Comparison of ENCODE assay signal across 1 cellular context in the genomic region with DNA sequence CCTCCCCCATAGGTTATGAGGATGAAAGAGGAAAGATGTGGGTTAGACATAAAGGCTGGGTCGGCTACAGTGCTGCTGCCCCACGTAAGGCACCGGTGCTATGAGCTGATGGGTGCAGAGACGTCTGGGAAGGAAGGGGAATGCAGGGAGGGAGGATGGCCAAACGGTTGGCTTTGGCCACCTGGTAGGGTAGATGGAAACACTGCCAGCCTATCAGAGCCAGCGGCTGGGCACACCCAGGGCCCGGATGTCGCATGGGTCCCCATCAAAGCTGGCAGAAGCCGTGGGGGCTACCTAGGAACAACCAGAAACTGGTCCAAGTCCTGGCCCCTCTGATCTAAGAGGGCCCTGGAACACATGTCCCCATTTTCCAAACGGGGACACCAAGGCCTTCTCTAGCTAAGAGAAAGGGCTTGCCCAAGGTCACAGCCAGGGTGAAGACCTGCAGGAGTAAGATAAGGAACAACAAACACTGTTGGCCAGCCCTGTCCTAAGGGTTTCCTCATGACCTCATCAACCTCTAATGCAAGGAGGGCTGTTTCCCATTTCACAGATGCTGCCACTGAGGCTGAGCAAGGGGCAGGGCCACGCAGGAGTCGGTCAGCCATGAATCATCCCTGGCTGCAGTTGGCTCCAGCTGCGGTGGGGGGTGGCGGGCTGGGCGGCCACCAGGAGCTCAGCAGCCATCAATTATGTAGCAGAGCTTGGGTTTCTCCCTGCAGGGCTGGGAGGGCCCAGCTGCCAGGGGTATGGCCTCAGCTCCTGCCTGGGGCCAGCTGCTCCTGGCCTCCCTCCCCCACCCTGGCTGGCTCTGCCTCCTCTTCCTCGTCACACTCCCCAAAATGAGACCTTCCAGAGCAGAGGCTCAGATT.
A peak's percentile ranks its signal among the peaks of the same experiment; 100 is the strongest.
TF ChIP-seq lines count a peak whose summit lies in the region.

No MANE protein-coding gene starts in this region.

TF ChIP-seq in K562, 482 proteins besides CTCF, POLR2A, EP300 and RAD21 (continued from another document and continues in another):
- TF ChIP-seq DMBX1 (CRISPR knock-in tag; IDR thresholded peaks at IDR 0.05; ENCODE audit: borderline replicate concordance) (0 out of 2 replicates have a peak, but pooled peaks have one; percentile 40), ZKSCAN1 (IDR thresholded peaks at IDR 0.05; ENCODE audit: low read depth, low read length) (peak; percentile 32; the same call in 1 of the 2 replicates), NFYB (IDR thresholded peaks at IDR 0.05; ENCODE audit: extremely low read depth, insufficient read length) (no peak), ARHGAP35 (IDR thresholded peaks at IDR 0.05; ENCODE audit: partially characterized antibody) (no peak), ZEB2 (IDR thresholded peaks at IDR 0.05) (peak; percentile 47; the same call in 1 of the 2 replicates), KDM1A (IDR thresholded peaks at IDR 0.05) (peak; percentile 96 to 98), TEAD2 (tag; IDR thresholded peaks at IDR 0.05) (no peak), KLF10 (CRISPR knock-in tag; IDR thresholded peaks at IDR 0.05) (no peak), ZBED1 (IDR thresholded peaks at IDR 0.05) (no peak), SMAD2 (IDR thresholded peaks at IDR 0.05; ENCODE audit: low read depth, low read length) (no peak), BACH1 (tag; IDR thresholded peaks at IDR 0.05) (no peak), HEY1 (CRISPR knock-in tag; IDR thresholded peaks at IDR 0.05; ENCODE audit: borderline replicate concordance) (no peak), HDAC2 (IDR thresholded peaks at IDR 0.05) (peak; percentile 97), ZBTB1 (CRISPR knock-in tag; IDR thresholded peaks at IDR 0.05; ENCODE audit: borderline replicate concordance, low read depth) (no peak), ZKSCAN3 (CRISPR knock-in tag; IDR thresholded peaks at IDR 0.05) (no peak), WHSC1 (IDR thresholded peaks at IDR 0.05; ENCODE audit: low read length) (no peak), ARID2 (IDR thresholded peaks at IDR 0.05) (no peak), HDAC6 (IDR thresholded peaks at IDR 0.05; ENCODE audit: low read depth, low read length) (no peak), SUPT5H (IDR thresholded peaks at IDR 0.05) (no peak), CCAR2 (IDR thresholded peaks at IDR 0.05; ENCODE audit: low read depth, low read length) (no peak), RCOR1 (IDR thresholded peaks at IDR 0.05; ENCODE audit: borderline replicate concordance in 1 of 2, low read depth in 2 of 2, low read length in 2 of 2) (peak; percentile 67 to 96; a peak in 3 of 4 replicates), ILK (tag; IDR thresholded peaks at IDR 0.05; ENCODE audit: borderline replicate concordance, low read depth) (no peak), TAF15 (IDR thresholded peaks at IDR 0.05; ENCODE audit: low read depth, low read length) (no peak), TCF7L2 (IDR thresholded peaks at IDR 0.05; ENCODE audit: low read depth, low read length) (no peak), COPS2 (conservative IDR thresholded peaks at IDR 0.05) (no peak), JUNB (CRISPR knock-in tag; conservative IDR thresholded peaks at IDR 0.05) (no peak), ZNF79 (CRISPR knock-in tag; IDR thresholded peaks at IDR 0.05; ENCODE audit: low read depth) (no peak), PCBP1 (IDR thresholded peaks at IDR 0.05; ENCODE audit: low read depth, low read length, poor library complexity, severe bottlenecking) (peak; percentile 63), SMARCB1 (IDR thresholded peaks at IDR 0.05; ENCODE audit: insufficient read length, low read depth) (no peak), SNRNP70 (optimal IDR thresholded peaks at IDR 0.05; ENCODE audit: low read depth, low read length) (no peak), ZNF140 (CRISPR knock-in tag; IDR thresholded peaks at IDR 0.05) (no peak), RFX7 (CRISPR knock-in tag; IDR thresholded peaks at IDR 0.05) (no peak), CBX3 (IDR thresholded peaks at IDR 0.05; ENCODE audit: borderline replicate concordance in 1 of 2, low read length in 2 of 2) (peak in 1 of 2 experiments; percentile 79; a peak in 2 of 3 replicates), PHF21A (IDR thresholded peaks at IDR 0.05; ENCODE audit: borderline replicate concordance, low read depth) (no peak), KAT8 (IDR thresholded peaks at IDR 0.05; ENCODE audit: low read depth) (no peak), SOX6 (IDR thresholded peaks at IDR 0.05) (peak; percentile 81)
- TF ChIP-seq, protein P1, sequence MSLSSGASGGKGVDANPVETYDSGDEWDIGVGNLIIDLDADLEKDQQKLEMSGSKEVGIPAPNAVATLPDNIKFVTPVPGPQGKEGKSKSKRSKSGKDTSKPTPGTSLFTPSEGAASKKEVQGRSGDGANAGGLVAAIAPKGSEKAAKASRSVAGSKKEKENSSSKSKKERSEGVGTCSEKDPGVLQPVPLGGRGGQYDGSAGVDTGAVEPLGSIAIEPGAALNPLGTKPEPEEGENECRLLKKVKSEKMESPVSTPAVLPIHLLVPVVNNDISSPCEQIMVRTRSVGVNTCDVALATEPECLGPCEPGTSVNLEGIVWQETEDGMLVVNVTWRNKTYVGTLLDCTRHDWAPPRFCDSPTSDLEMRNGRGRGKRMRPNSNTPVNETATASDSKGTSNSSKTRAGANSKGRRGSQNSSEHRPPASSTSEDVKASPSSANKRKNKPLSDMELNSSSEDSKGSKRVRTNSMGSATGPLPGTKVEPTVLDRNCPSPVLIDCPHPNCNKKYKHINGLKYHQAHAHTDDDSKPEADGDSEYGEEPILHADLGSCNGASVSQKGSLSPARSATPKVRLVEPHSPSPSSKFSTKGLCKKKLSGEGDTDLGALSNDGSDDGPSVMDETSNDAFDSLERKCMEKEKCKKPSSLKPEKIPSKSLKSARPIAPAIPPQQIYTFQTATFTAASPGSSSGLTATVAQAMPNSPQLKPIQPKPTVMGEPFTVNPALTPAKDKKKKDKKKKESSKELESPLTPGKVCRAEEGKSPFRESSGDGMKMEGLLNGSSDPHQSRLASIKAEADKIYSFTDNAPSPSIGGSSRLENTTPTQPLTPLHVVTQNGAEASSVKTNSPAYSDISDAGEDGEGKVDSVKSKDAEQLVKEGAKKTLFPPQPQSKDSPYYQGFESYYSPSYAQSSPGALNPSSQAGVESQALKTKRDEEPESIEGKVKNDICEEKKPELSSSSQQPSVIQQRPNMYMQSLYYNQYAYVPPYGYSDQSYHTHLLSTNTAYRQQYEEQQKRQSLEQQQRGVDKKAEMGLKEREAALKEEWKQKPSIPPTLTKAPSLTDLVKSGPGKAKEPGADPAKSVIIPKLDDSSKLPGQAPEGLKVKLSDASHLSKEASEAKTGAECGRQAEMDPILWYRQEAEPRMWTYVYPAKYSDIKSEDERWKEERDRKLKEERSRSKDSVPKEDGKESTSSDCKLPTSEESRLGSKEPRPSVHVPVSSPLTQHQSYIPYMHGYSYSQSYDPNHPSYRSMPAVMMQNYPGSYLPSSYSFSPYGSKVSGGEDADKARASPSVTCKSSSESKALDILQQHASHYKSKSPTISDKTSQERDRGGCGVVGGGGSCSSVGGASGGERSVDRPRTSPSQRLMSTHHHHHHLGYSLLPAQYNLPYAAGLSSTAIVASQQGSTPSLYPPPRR (CRISPR knock-in tag; IDR thresholded peaks at IDR 0.05; ENCODE audit: borderline replicate concordance): no peak
- TF ChIP-seq, protein P2, sequence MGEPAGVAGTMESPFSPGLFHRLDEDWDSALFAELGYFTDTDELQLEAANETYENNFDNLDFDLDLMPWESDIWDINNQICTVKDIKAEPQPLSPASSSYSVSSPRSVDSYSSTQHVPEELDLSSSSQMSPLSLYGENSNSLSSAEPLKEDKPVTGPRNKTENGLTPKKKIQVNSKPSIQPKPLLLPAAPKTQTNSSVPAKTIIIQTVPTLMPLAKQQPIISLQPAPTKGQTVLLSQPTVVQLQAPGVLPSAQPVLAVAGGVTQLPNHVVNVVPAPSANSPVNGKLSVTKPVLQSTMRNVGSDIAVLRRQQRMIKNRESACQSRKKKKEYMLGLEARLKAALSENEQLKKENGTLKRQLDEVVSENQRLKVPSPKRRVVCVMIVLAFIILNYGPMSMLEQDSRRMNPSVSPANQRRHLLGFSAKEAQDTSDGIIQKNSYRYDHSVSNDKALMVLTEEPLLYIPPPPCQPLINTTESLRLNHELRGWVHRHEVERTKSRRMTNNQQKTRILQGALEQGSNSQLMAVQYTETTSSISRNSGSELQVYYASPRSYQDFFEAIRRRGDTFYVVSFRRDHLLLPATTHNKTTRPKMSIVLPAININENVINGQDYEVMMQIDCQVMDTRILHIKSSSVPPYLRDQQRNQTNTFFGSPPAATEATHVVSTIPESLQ (CRISPR knock-in tag; IDR thresholded peaks at IDR 0.05): no peak
- TF ChIP-seq, protein P3, sequence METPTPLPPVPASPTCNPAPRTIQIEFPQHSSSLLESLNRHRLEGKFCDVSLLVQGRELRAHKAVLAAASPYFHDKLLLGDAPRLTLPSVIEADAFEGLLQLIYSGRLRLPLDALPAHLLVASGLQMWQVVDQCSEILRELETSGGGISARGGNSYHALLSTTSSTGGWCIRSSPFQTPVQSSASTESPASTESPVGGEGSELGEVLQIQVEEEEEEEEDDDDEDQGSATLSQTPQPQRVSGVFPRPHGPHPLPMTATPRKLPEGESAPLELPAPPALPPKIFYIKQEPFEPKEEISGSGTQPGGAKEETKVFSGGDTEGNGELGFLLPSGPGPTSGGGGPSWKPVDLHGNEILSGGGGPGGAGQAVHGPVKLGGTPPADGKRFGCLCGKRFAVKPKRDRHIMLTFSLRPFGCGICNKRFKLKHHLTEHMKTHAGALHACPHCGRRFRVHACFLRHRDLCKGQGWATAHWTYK (CRISPR knock-in tag; IDR thresholded peaks at IDR 0.05): no peak
- TF ChIP-seq, protein P4, sequence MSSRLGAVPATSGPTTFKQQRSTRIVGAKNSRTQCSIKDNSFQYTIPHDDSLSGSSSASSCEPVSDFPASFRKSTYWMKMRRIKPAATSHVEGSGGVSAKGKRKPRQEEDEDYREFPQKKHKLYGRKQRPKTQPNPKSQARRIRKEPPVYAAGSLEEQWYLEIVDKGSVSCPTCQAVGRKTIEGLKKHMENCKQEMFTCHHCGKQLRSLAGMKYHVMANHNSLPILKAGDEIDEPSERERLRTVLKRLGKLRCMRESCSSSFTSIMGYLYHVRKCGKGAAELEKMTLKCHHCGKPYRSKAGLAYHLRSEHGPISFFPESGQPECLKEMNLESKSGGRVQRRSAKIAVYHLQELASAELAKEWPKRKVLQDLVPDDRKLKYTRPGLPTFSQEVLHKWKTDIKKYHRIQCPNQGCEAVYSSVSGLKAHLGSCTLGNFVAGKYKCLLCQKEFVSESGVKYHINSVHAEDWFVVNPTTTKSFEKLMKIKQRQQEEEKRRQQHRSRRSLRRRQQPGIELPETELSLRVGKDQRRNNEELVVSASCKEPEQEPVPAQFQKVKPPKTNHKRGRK (tag; IDR thresholded peaks at IDR 0.05): no peak
- TF ChIP-seq, protein P5, sequence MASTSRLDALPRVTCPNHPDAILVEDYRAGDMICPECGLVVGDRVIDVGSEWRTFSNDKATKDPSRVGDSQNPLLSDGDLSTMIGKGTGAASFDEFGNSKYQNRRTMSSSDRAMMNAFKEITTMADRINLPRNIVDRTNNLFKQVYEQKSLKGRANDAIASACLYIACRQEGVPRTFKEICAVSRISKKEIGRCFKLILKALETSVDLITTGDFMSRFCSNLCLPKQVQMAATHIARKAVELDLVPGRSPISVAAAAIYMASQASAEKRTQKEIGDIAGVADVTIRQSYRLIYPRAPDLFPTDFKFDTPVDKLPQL (IDR thresholded peaks at IDR 0.05; ENCODE audit: extremely low read depth, insufficient read length): no peak
- TF ChIP-seq, protein P6, sequence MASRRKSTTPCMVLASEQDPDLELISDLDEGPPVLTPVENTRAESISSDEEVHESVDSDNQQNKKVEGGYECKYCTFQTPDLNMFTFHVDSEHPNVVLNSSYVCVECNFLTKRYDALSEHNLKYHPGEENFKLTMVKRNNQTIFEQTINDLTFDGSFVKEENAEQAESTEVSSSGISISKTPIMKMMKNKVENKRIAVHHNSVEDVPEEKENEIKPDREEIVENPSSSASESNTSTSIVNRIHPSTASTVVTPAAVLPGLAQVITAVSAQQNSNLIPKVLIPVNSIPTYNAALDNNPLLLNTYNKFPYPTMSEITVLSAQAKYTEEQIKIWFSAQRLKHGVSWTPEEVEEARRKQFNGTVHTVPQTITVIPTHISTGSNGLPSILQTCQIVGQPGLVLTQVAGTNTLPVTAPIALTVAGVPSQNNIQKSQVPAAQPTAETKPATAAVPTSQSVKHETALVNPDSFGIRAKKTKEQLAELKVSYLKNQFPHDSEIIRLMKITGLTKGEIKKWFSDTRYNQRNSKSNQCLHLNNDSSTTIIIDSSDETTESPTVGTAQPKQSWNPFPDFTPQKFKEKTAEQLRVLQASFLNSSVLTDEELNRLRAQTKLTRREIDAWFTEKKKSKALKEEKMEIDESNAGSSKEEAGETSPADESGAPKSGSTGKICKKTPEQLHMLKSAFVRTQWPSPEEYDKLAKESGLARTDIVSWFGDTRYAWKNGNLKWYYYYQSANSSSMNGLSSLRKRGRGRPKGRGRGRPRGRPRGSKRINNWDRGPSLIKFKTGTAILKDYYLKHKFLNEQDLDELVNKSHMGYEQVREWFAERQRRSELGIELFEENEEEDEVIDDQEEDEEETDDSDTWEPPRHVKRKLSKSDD (conservative IDR thresholded peaks at IDR 0.05; ENCODE audit: low read length): no peak
- TF ChIP-seq, protein P7, sequence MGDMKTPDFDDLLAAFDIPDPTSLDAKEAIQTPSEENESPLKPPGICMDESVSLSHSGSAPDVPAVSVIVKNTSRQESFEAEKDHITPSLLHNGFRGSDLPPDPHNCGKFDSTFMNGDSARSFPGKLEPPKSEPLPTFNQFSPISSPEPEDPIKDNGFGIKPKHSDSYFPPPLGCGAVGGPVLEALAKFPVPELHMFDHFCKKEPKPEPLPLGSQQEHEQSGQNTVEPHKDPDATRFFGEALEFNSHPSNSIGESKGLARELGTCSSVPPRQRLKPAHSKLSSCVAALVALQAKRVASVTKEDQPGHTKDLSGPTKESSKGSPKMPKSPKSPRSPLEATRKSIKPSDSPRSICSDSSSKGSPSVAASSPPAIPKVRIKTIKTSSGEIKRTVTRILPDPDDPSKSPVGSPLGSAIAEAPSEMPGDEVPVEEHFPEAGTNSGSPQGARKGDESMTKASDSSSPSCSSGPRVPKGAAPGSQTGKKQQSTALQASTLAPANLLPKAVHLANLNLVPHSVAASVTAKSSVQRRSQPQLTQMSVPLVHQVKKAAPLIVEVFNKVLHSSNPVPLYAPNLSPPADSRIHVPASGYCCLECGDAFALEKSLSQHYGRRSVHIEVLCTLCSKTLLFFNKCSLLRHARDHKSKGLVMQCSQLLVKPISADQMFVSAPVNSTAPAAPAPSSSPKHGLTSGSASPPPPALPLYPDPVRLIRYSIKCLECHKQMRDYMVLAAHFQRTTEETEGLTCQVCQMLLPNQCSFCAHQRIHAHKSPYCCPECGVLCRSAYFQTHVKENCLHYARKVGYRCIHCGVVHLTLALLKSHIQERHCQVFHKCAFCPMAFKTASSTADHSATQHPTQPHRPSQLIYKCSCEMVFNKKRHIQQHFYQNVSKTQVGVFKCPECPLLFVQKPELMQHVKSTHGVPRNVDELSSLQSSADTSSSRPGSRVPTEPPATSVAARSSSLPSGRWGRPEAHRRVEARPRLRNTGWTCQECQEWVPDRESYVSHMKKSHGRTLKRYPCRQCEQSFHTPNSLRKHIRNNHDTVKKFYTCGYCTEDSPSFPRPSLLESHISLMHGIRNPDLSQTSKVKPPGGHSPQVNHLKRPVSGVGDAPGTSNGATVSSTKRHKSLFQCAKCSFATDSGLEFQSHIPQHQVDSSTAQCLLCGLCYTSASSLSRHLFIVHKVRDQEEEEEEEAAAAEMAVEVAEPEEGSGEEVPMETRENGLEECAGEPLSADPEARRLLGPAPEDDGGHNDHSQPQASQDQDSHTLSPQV (IDR thresholded peaks at IDR 0.05): no peak; the same call in 1 of the 2 replicates
